Comparison of ENCODE assay signal across 26 cellular contexts in genomic region chr3:157263027-157263426, GRCh38.
DNase-seq lines count a peak whose midpoint lies in the region; ATAC-seq, FAIRE-seq and TF ChIP-seq lines count a peak whose summit lies in the region.
"Had no signal": no experiment of that assay in that cellular context is flagged by ENCODE, and none has a peak within 500 bp of the region (broad histone marks: within the 10 kb centered on the region; RNA-seq: fewer than 3 reads in every experiment).

No MANE protein-coding gene starts in this region.

- H4K20me1 ChIP-seq in endothelial cell of umbilical vein (replicated peaks; ENCODE audit: control insufficient read depth, extremely low read depth, insufficient read depth, low read length) (no peaks in the 10 kb centered on the region), osteoblast (ENCODE audit: insufficient read depth, low read length) (no peaks in the 10 kb centered on the region)
- H4K20me1 ChIP-seq: BLaER1 had no signal

- H3K4me2 ChIP-seq in endothelial cell of umbilical vein (ENCODE audit: insufficient read depth, low read length) = peak overlapping the region; percentile 49
- peak overlapping the region; percentile 30 for H3K4me2 ChIP-seq in osteoblast (ENCODE audit: insufficient read depth, low read length)
- H3K4me2 ChIP-seq: BLaER1 had no signal

- TF ChIP-seq POLR2A in endothelial cell of umbilical vein (IDR thresholded peaks at IDR 0.05; ENCODE audit: low read depth, low read length) = no peak

- H3K4me3 ChIP-seq in endothelial cell of umbilical vein (replicated peaks in 1 of 3; ENCODE audit: insufficient read depth in 1 of 3, low read depth in 1 of 3, low read length in 3 of 3) (no peak overlapping the region), osteoblast (ENCODE audit: insufficient read depth, low read length) (no peak overlapping the region)
- H3K4me3 ChIP-seq: BLaER1, lung, thoracic aorta, vagina had no signal

- H3K27ac ChIP-seq in endothelial cell of umbilical vein (ENCODE audit: insufficient read depth, low read depth, low read length) (peak overlapping the region; percentile 72), osteoblast (ENCODE audit: low read depth, low read length) (peak overlapping the region; percentile 64)
- H3K27ac ChIP-seq: BLaER1, thoracic aorta, vagina had no signal

- no peak overlapping the region for H2AFZ ChIP-seq in endothelial cell of umbilical vein (ENCODE audit: low read depth, low read length)
- no peak overlapping the region for H2AFZ ChIP-seq in osteoblast (ENCODE audit: low read length)

- H3K4me1 ChIP-seq in endothelial cell of umbilical vein (ENCODE audit: control insufficient read depth, extremely low read depth, insufficient read depth, low read length) (peaks cover 17% of the 10 kb centered on the region), osteoblast (ENCODE audit: insufficient read depth, low read length) (peaks cover 39% of the 10 kb centered on the region)
- H3K4me1 ChIP-seq: BLaER1, vagina had no signal

- POLR2A ChIA-PET in endothelial cell of umbilical vein (lab: Charles Lee) = no interaction called here

- BruUV-seq in endothelial cell of umbilical vein (replicated peaks; lab: Mats Ljungman, UMichigan) = no TSS peak

- intact Hi-C loops in endothelial cell of umbilical vein (cut with micrococcal nuclease) (loop anchor here (1.0 to 5.0 kb wide), 6 partner anchors 14 to 174 kb away; partner anchors contain the start of genes CCNL1 and PTX3), sciatic nerve (cut with DNase I) (no loop called here)

- H3K27me3 ChIP-seq in endothelial cell of umbilical vein (ENCODE audit: control insufficient read depth in 2 of 2, insufficient read depth in 2 of 2, low read length in 2 of 2) (no peaks in the 10 kb centered on the region), osteoblast (ENCODE audit: insufficient read depth, low read length) (no peaks in the 10 kb centered on the region)
- H3K27me3 ChIP-seq: BLaER1, vagina had no signal

- in situ Hi-C loops in GM13976 (cut with MboI; ENCODE audit: low sequenced_read_pairs, unreplicated experiment) = no loop called here

- H3K9me3 ChIP-seq in endothelial cell of umbilical vein (replicated peaks; ENCODE audit: control insufficient read depth, insufficient read depth, low read length) = no peaks in the 10 kb centered on the region
- no peaks in the 10 kb centered on the region for H3K9me3 ChIP-seq in osteoblast (ENCODE audit: low read depth, low read length)
- H3K9me3 ChIP-seq: BLaER1, thoracic aorta, vagina had no signal

- H3K79me2 ChIP-seq in endothelial cell of umbilical vein (ENCODE audit: control insufficient read depth, insufficient read depth, low read length) = no peaks in the 10 kb centered on the region
- no peaks in the 10 kb centered on the region for H3K79me2 ChIP-seq in osteoblast (ENCODE audit: insufficient read depth, low read length)

- CTCF ChIA-PET in endothelial cell of umbilical vein (lab: Charles Lee) = interaction anchor here (1.7 kb wide), 1 partner anchor 10 kb away, joined by 5 read pairs; no protein-coding TSS in a partner anchor

- TF ChIP-seq CTCF in endothelial cell of umbilical vein (IDR thresholded peaks at IDR 0.05; ENCODE audit: extremely low read depth in 1 of 2, insufficient read depth in 1 of 2, low read depth in 1 of 2, low read length in 2 of 2) = no peak
- no peak for TF ChIP-seq CTCF in osteoblast (IDR thresholded peaks at IDR 0.05; ENCODE audit: extremely low read depth, low read depth, low read length)
- TF ChIP-seq CTCF in GM13976 (IDR thresholded peaks at IDR 0.05; ENCODE audit: borderline replicate concordance, control extremely low read depth, extremely low read depth, insufficient read depth, missing control alignments) = no peak

- H3K9me1 ChIP-seq in endothelial cell of umbilical vein (replicated peaks; ENCODE audit: control insufficient read depth, extremely low read depth, insufficient read depth, low read length) = no peaks in the 10 kb centered on the region

- peak overlapping the region; percentile 65 for H3K9ac ChIP-seq in endothelial cell of umbilical vein (replicated peaks; ENCODE audit: extremely low read depth, insufficient read depth, low read length)
- H3K9ac ChIP-seq: BLaER1 had no signal

- peaks cover 2 to 7% of the 10 kb centered on the region in 2 experiments for H3K36me3 ChIP-seq in endothelial cell of umbilical vein (ENCODE audit: control insufficient read depth in 2 of 2, extremely low read depth in 1 of 2, insufficient read depth in 2 of 2, low read length in 2 of 2)
- no peaks in the 10 kb centered on the region for H3K36me3 ChIP-seq in osteoblast (ENCODE audit: insufficient read depth, low read length)
- H3K36me3 ChIP-seq: BLaER1, thoracic aorta, vagina had no signal

- dilution Hi-C loops in endothelial cell of umbilical vein (cut with MboI; ENCODE audit: extremely low pct_ligation_motif_present, low sequenced_read_pairs) = no loop called here

- FAIRE-seq in endothelial cell of umbilical vein (lab: Jason Lieb, UNC) = peak; percentile 74

- DNase-seq in EH (ENCODE audit: low read depth) = peak; percentile 43
- peak; percentile 69 for DNase-seq in amniotic epithelial cell (ENCODE audit: low read depth)
- peak; percentile 90 for DNase-seq in endothelial cell of umbilical vein (ENCODE audit: low read depth, low spot score)
- DNase-seq in osteoblast (ENCODE audit: insufficient read length, low spot score, missing footprints) = no peak
- no peak for DNase-seq in GM13976 (ENCODE audit: low spot score)
- no peak for DNase-seq in sciatic nerve (ENCODE audit: low spot score)
- no peak for DNase-seq in globus pallidus (ENCODE audit: low spot score)
- DNase-seq: ACHN; activated B cell treated with CpG ODN at 0.5 μM for 24 hours; activated CD4-positive, alpha-beta T cell treated with anti-CD3 and anti-CD28 coated beads, Interleukin-2, amount 50 U/mL, for 1 hour; activated naive CD8-positive, alpha-beta T cell treated with anti-CD3 and anti-CD28 coated beads, Interleukin-2, amount 50 U/mL, for 24 hours; activated T-cell treated with anti-CD3 and anti-CD28 coated beads, Interleukin-2, amount 50 U/mL, for 48 hours; GF-D8; KG1; NCI-H1436; NCI-H2081 treated with DMSO at 0.1 percent for 48 hours; NCI-H748 treated with DMSO at 0.1 percent for 48 hours; nephron progenitor cell; posterior cingulate gyrus; stimulated activated naive CD8-positive, alpha-beta T cell treated with anti-CD3 and anti-CD28 coated beads, Interleukin-15, Interleukin-2, amounts not matched to agents 100 U/mL and 50 U/mL, for 24 hours; T-helper 1 cell had no signal

- no peak for ATAC-seq in sciatic nerve
- ATAC-seq in GM18873 (IDR thresholded peaks at IDR 0.05; ENCODE audit: low FRiP score, unreplicated experiment) = no peak
- ATAC-seq: activated naive CD8-positive, alpha-beta T cell treated with anti-CD3 and anti-CD28 coated beads, Interleukin-2, amount 50 U/mL, for 24 hours; stimulated activated naive CD8-positive, alpha-beta T cell treated with anti-CD3 and anti-CD28 coated beads, Interleukin-15, Interleukin-2, amounts not matched to agents 100 U/mL and 50 U/mL, for 24 hours had no signal

TF ChIP-seq in endothelial cell of umbilical vein, 7 proteins besides CTCF, POLR2A, EP300 and RAD21:
- TF ChIP-seq JUN (IDR thresholded peaks at IDR 0.05; ENCODE audit: borderline replicate concordance, insufficient read depth, insufficient read length, low read depth) = peak; percentile 46
- TF ChIP-seq GATA2 (IDR thresholded peaks at IDR 0.05; ENCODE audit: insufficient read depth, insufficient read length, low read depth, low read length) = no peak

Comparison
In these comparisons a context has a peak if more than half of its experiments do, and no peak if none do; other contexts are left out.
1. DNase-seq: peak in EH (single experiment), amniotic epithelial cell (single experiment) and endothelial cell of umbilical vein (single experiment); none in osteoblast (single experiment), GM13976 (single experiment), sciatic nerve (single experiment) and globus pallidus (single experiment).